Comparison of ENCODE assay signal across 2 cellular contexts in the genomic region with DNA sequence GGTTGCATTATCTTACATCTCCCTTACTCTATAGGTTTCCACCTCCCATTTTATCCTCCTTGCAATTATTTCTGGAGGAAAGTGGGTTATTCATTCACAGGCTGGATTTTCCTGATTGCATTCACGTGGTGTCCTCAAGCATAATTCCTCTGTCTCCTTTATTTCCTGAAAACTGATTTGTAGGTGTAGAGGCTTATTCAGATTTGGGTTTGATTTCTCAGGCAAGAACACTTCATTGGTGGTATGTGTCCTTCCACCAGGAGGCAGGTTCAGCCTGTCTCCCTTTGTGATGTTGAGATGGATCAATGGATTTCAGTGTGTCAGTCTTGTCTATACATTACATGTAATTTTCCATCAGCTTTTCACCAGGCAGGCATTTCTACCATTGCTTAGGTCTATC.
TF ChIP-seq lines count a peak whose summit lies in the region.

No MANE protein-coding gene starts in this region.

TF ChIP-seq in HCT116, 20 proteins besides CTCF, POLR2A, EP300 and RAD21:
- TF ChIP-seq YY1 (IDR thresholded peaks at IDR 0.05; ENCODE audit: extremely low read depth, insufficient replicate concordance, low read depth, low read length) (no peak), CBX3 (IDR thresholded peaks at IDR 0.05; ENCODE audit: low read depth) (no peak), ZFX (IDR thresholded peaks at IDR 0.05) (no peak), ZBTB33 (IDR thresholded peaks at IDR 0.05; ENCODE audit: extremely low read depth, insufficient replicate concordance, low read length) (no peak)

TF ChIP-seq in K562, 482 proteins besides CTCF, POLR2A, EP300 and RAD21:
- no peak for TF ChIP-seq GATA2 (CRISPR knock-in tag; IDR thresholded peaks at IDR 0.05)
- 0 out of 4 replicates have a peak, but pooled peaks of 1 of the 2 experiments have one; percentile 29 for TF ChIP-seq KDM1A (IDR thresholded peaks at IDR 0.05)
- TF ChIP-seq HMG20A (CRISPR knock-in tag; conservative IDR thresholded peaks at IDR 0.05): no peak
- no peak for TF ChIP-seq SP1 (CRISPR knock-in tag; IDR thresholded peaks at IDR 0.05)
TF ChIP-seq in K562: peak in this region for 1.
